In genomic region chr12:123076604-123077297, GRCh38 we compare ENCODE assay signal across 8 cellular contexts.
DNase-seq lines count a peak whose midpoint lies in the region; ATAC-seq, FAIRE-seq and TF ChIP-seq lines count a peak whose summit lies in the region.

No MANE protein-coding gene starts in this region.

- peak; percentile 69 for DNase-seq in GM13976 (ENCODE audit: low spot score)
- peak; percentile 45 for DNase-seq in UCSD-AML1 (lab: John Stamatoyannopoulos, UW; ENCODE audit: unreplicated experiment)
- DNase-seq in bronchial epithelial cell (ENCODE audit: low read depth): peak; percentile 47
- DNase-seq in stimulated activated CD4-positive, alpha-beta T cell treated with anti-CD3 and anti-CD28 coated beads, Interleukin-1b, Interleukin-23, amount 100 ng/mL, for 4 hours (ENCODE audit: low read depth in 2 of 2): peak; percentile 8 to 43
- DNase-seq in NCI-H128 (lab: John Stamatoyannopoulos, UW; ENCODE audit: unreplicated experiment): no peak
- DNase-seq in A673 (ENCODE audit: low spot score): no peak

- TF ChIP-seq CTCF in GM13976 (IDR thresholded peaks at IDR 0.05; ENCODE audit: borderline replicate concordance, control extremely low read depth, extremely low read depth, insufficient read depth, missing control alignments) (no peak), bronchial epithelial cell (IDR thresholded peaks at IDR 0.05; ENCODE audit: insufficient read depth, low read length, severe bottlenecking) (no peak), A673 (conservative IDR thresholded peaks at IDR 0.05; ENCODE audit: low read depth, low read length) (no peak)

- ATAC-seq in HG02870 (IDR thresholded peaks at IDR 0.05; ENCODE audit: unreplicated experiment): no peak
- no peak for ATAC-seq in GM19023 (IDR thresholded peaks at IDR 0.05; ENCODE audit: unreplicated experiment)

- no peaks in the 10 kb centered on the region for H3K9me3 ChIP-seq in A673 (ENCODE audit: low read depth, low read length, poor library complexity, severe bottlenecking)

- H3K4me1 ChIP-seq in A673 (ENCODE audit: insufficient read depth, low read length, poor library complexity, severe bottlenecking): no peaks in the 10 kb centered on the region

- intact Hi-C loops in A673 (cut with micrococcal nuclease; ENCODE audit: unreplicated experiment): no loop called here

- H3K4me3 ChIP-seq in bronchial epithelial cell (ENCODE audit: low read depth, low read length) (no peak overlapping the region), A673 (ENCODE audit: low read depth, low read length, poor library complexity, severe bottlenecking) (no peak overlapping the region)

- H3K36me3 ChIP-seq in bronchial epithelial cell (ENCODE audit: control insufficient read depth, insufficient read depth, low read length): no peaks in the 10 kb centered on the region
- H3K36me3 ChIP-seq in A673 (ENCODE audit: insufficient read depth, low read length, poor library complexity, severe bottlenecking): no peaks in the 10 kb centered on the region

- no peaks in the 10 kb centered on the region for H3K27me3 ChIP-seq in bronchial epithelial cell (ENCODE audit: control insufficient read depth, insufficient read depth, low read length)
- H3K27me3 ChIP-seq in A673 (replicated peaks; ENCODE audit: insufficient read depth, low read depth, low read length, poor library complexity): no peaks in the 10 kb centered on the region

- no peak overlapping the region for H3K27ac ChIP-seq in A673 (ENCODE audit: low read depth, low read length, poor library complexity, severe bottlenecking)

- no TSS peak for BruUV-seq in A673 (replicated peaks; lab: Mats Ljungman, UMichigan)

- in situ Hi-C loops in GM13976 (cut with MboI; ENCODE audit: low sequenced_read_pairs, unreplicated experiment): no loop called here

- CTCF ChIA-PET in A673 (lab: Charles Lee): no interaction called here

- POLR2A ChIA-PET in A673 (lab: Charles Lee; ENCODE audit: low non-redundant PET): no interaction called here

- FAIRE-seq in bronchial epithelial cell (lab: Jason Lieb, UNC): peak; percentile 50

Comparison
In these comparisons a context has a peak if more than half of its experiments do, and no peak if none do; other contexts are left out.
1. DNase-seq: peak in GM13976 (single experiment), UCSD-AML1 (single experiment), bronchial epithelial cell (single experiment) and stimulated activated CD4-positive, alpha-beta T cell treated with anti-CD3 and anti-CD28 coated beads, Interleukin-1b, Interleukin-23, amount 100 ng/mL, for 4 hours (2 of 2); none in NCI-H128 (single experiment) and A673 (single experiment).